ENCODE assay signal across 17 cellular contexts in genomic region chr6:37041521-37041920, GRCh38. TPM values are rescaled to one million over a fixed set of nuclear protein-coding genes. Genes with fewer than 3 reads are reported as not detected.
"Had no signal": no experiment of that assay in that cellular context is flagged by ENCODE, and none has a peak within 500 bp of the region (broad histone marks: within the 10 kb centered on the region; RNA-seq: fewer than 3 reads in every experiment).

No MANE protein-coding gene starts in this region.

- FAIRE-seq: astrocyte, colon had no signal

- H3K4me3 ChIP-seq: psoas muscle, spleen had no signal

- H3K36me3 ChIP-seq: spleen had no signal

- DNase-seq: activated effector memory CD4-positive, alpha-beta T cell treated with Interleukin-2 at 50 U/mL for 16 hours; foreskin melanocyte; head of caudate nucleus; left colon; occipital lobe; psoas muscle; Right ventricle myocardium superior; SK-N-SH; spleen; stimulated activated CD4-positive, alpha-beta T cell treated with anti-CD3 and anti-CD28 coated beads, Interleukin-1b, Interleukin-23, amount 100 ng/mL, for 48 hours; stimulated activated naive B cell treated with anti-CD40 and anti-IgM and Interleukin-4, amounts not matched to agents 10 μg/mL and 1 μg/mL and 100 μg/mL, for 72 hours had no signal

- H3K36me3 Mint-ChIP-seq: type B pancreatic cell had no signal

- H3K9me3 ChIP-seq: psoas muscle, SK-N-SH, spleen had no signal

- H3K27ac Mint-ChIP-seq: nephron; stimulated activated naive B cell treated with anti-CD40 and anti-IgM and Interleukin-4, amounts not matched to agents 10 μg/mL and 1 μg/mL and 100 μg/mL, for 72 hours; type B pancreatic cell had no signal

- H3K27ac ChIP-seq: psoas muscle, spleen had no signal

- H3K9ac ChIP-seq: SK-N-SH had no signal

- H3K4me1 ChIP-seq: psoas muscle had no signal

- H3K9me3 Mint-ChIP-seq: stimulated activated naive B cell treated with anti-CD40 and anti-IgM and Interleukin-4, amounts not matched to agents 10 μg/mL and 1 μg/mL and 100 μg/mL, for 72 hours; type B pancreatic cell had no signal

- H3K27me3 Mint-ChIP-seq: stimulated activated naive B cell treated with anti-CD40 and anti-IgM and Interleukin-4, amounts not matched to agents 10 μg/mL and 1 μg/mL and 100 μg/mL, for 72 hours; type B pancreatic cell had no signal

- H3K4me3 Mint-ChIP-seq: nephron; stimulated activated naive B cell treated with anti-CD40 and anti-IgM and Interleukin-4, amounts not matched to agents 10 μg/mL and 1 μg/mL and 100 μg/mL, for 72 hours; type B pancreatic cell had no signal

- H3K4me2 ChIP-seq: SK-N-SH had no signal

- ATAC-seq: left colon; psoas muscle; sciatic nerve; stimulated activated naive B cell treated with anti-CD40 and anti-IgM and Interleukin-4, amounts not matched to agents 10 μg/mL and 1 μg/mL and 100 μg/mL, for 72 hours had no signal

- H3K27me3 ChIP-seq: spleen had no signal

RNA-seq across cellular contexts. Expression of gene FGD2, which starts 36.1 kb away (rescaled TPM):
- total RNA-seq: astrocyte, lung microvascular endothelial cell had no signal
- polyA plus RNA-seq: SK-N-SH had no signal
